ENCODE assay signal across 27 cellular contexts in the genomic region with DNA sequence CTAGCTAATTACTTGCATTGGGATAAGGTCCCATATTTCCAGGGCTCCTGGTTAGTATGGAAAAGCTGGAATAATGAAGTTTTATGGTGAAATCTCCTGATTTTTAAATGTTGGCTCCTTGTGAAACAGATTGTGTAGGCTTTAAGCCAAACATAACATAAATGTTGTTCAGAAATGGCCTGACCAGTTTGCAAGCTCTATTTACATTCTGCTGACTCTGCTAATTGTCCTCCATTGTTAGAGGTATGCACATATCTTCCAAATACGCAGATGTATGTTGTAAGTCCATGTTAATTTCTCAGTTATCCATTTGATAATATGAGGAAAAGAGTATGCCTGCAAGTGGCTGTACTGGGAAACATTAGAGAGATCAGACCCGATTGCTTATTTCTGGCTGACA.
"Had no signal": no experiment of that assay in that cellular context is flagged by ENCODE, and none has a peak within 500 bp of the region (broad histone marks: within the 10 kb centered on the region; RNA-seq: fewer than 3 reads in every experiment).

No MANE protein-coding gene starts in this region.

- H3K36me3 ChIP-seq: ascending aorta, breast epithelium, cardiac muscle cell, gastroesophageal sphincter, heart right ventricle had no signal

- H3K4me3 ChIP-seq: ascending aorta, breast epithelium, cardiac muscle cell, coronary artery, dorsolateral prefrontal cortex, gastroesophageal sphincter, heart right ventricle had no signal

- H3K4me1 ChIP-seq: ascending aorta, breast epithelium, foreskin keratinocyte, gastroesophageal sphincter, heart right ventricle had no signal

- H3K27ac ChIP-seq: ascending aorta, breast epithelium, cardiac muscle cell, coronary artery, dorsolateral prefrontal cortex, foreskin keratinocyte, gastroesophageal sphincter, heart right ventricle had no signal

- H3K27me3 ChIP-seq: ascending aorta, breast epithelium, cardiac muscle cell, dorsolateral prefrontal cortex, foreskin keratinocyte, gastroesophageal sphincter had no signal

- ATAC-seq: activated CD4-positive, alpha-beta T cell treated with anti-CD3 and anti-CD28 coated beads for 36 hours; activated CD8-positive, alpha-beta memory T cell treated with anti-CD3 and anti-CD28 coated beads, Interleukin-2, amount 10 ng/mL, durations not matched to agents 7 days and 5 days; activated CD8-positive, alpha-beta T cell treated with anti-CD3 and anti-CD28 coated beads, Interleukin-2, amount 10 ng/mL, durations not matched to agents 7 days and 5 days; activated naive CD8-positive, alpha-beta T cell treated with anti-CD3 and anti-CD28 coated beads, Interleukin-2, amount 50 U/mL, for 24 hours; esophagus mucosa; foreskin keratinocyte; gastroesophageal sphincter; heart right ventricle had no signal

- DNase-seq: activated CD4-positive, alpha-beta memory T cell treated with anti-CD3 and anti-CD28 coated beads for 36 hours; activated CD4-positive, alpha-beta T cell treated with anti-CD3 and anti-CD28 coated beads for 36 hours; activated CD4-positive, alpha-beta T cell treated with anti-CD3 and anti-CD28 coated beads, Interleukin-2, amount 10 ng/mL, durations not matched to agents 24 days and 14 days; activated CD4-positive, CD25-positive, alpha-beta regulatory T cell; activated CD4-positive, CD25-positive, alpha-beta regulatory T cell treated with anti-CD3 and anti-CD28 coated beads, Interleukin-2, amount 50 U/mL, for 72 hours; activated CD8-positive, alpha-beta memory T cell treated with anti-CD3 and anti-CD28 coated beads, Interleukin-2, amount 10 ng/mL, durations not matched to agents 7 days and 5 days; activated CD8-positive, alpha-beta memory T cell treated with anti-CD3 and anti-CD28 coated beads, Interleukin-2, amount 50 U/mL, for 4 hours; activated CD8-positive, alpha-beta T cell treated with anti-CD3 and anti-CD28 coated beads, Interleukin-2, amount 10 ng/mL, durations not matched to agents 7 days and 5 days; activated effector memory CD4-positive, alpha-beta T cell treated with anti-CD3 and anti-CD28 coated beads, Interleukin-2, amount 50 U/mL, for 16 hours; activated naive CD4-positive, alpha-beta T cell treated with anti-CD3 and anti-CD28 coated beads for 36 hours; activated naive CD8-positive, alpha-beta T cell treated with anti-CD3 and anti-CD28 coated beads for 36 hours; activated naive CD8-positive, alpha-beta T cell treated with anti-CD3 and anti-CD28 coated beads, Interleukin-2, amount 50 U/mL, for 24 hours; activated T-cell treated with anti-CD3 and anti-CD28 coated beads, Interleukin-2, amount 50 U/mL, for 1 hour; activated T-cell treated with anti-CD3 and anti-CD28 coated beads, Interleukin-2, amount 50 U/mL, for 48 hours; central memory CD4-positive, alpha-beta T cell; dorsolateral prefrontal cortex; effector memory CD4-positive, alpha-beta T cell; endodermal cell; foreskin keratinocyte; heart right ventricle; T-helper 2 cell had no signal

- H3K9me3 ChIP-seq: ascending aorta, breast epithelium, gastroesophageal sphincter, heart right ventricle had no signal
